ENCODE assay signal across 8 cellular contexts in the genomic region with DNA sequence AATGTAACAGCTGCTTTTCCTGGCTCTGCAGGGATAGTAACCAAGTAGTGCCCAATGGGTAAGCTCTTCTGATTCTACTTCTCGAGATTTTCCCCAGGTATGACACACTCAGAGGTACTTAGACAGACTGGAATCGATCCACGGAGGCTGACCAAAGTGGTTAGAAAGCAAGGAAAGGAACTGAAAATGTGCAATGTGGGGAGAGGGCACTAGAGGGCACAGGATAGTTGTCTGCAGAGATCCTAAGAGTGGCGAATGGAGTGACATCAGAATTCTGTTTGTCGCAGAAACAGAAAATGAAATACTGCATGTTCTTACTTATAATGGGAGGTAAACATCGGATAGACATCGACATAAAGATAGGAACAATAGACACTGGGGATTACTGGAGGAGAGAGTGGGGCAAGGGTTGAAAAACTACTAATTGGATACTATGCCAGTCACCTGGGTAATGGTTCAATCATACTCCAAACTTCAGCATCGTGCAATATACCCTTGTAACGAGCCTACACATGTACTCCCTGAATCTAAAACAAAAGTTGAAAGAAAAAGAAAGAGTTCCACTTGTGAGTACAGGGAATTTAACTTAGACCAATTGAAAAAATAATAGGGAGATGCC. TPM values are rescaled to one million over a fixed set of nuclear protein-coding genes. Genes with fewer than 3 reads are reported as not detected.
DNase-seq lines count a peak whose midpoint lies in the region; ATAC-seq and TF ChIP-seq lines count a peak whose summit lies in the region.

No MANE protein-coding gene starts in this region.

- H3K36me3 ChIP-seq in Caco-2 (ENCODE audit: control insufficient read depth, insufficient read depth, low read length), result no peaks in the 10 kb centered on the region

- no peak overlapping the region for H3K27ac Mint-ChIP-seq in Caco-2 (ENCODE audit: unreplicated experiment)

- no peaks in the 10 kb centered on the region for H3K36me3 Mint-ChIP-seq in Caco-2 (ENCODE audit: insufficient read depth, unreplicated experiment)

- no TSS peak for BruUV-seq in Caco-2 (replicated peaks; lab: Mats Ljungman, UMichigan)

- no peaks in the 10 kb centered on the region for H3K9me3 ChIP-seq in Caco-2

- peaks cover 7% of the 10 kb centered on the region for H3K4me1 Mint-ChIP-seq in Caco-2 (ENCODE audit: low read depth, unreplicated experiment)

- POLR2A ChIA-PET in Caco-2 (lab: Charles Lee), result no interaction called here

- H3K4me1 ChIP-seq in Caco-2, result peaks cover 5% of the 10 kb centered on the region; the same call in 1 of the 2 replicates

- peak; percentile 46 to 53 for TF ChIP-seq CTCF in Caco-2 (IDR thresholded peaks at IDR 0.05; ENCODE audit: insufficient read depth in 1 of 2, low read depth in 1 of 2, low read length in 1 of 2, severe bottlenecking in 1 of 2, unreplicated experiment in 1 of 2)

- no peak overlapping the region for H3K4me3 ChIP-seq in Caco-2 (ENCODE audit: low read depth, low read length)

- H3K4me3 Mint-ChIP-seq in Caco-2 (ENCODE audit: unreplicated experiment), result no peak overlapping the region

- CTCF ChIA-PET in Caco-2 (lab: Charles Lee), result interaction anchor here (1.8 kb wide), 1 partner anchor 44 kb away, joined by 10 read pairs; no protein-coding TSS in a partner anchor

- no peaks in the 10 kb centered on the region for H3K27me3 ChIP-seq in Caco-2 (replicated peaks; ENCODE audit: control insufficient read depth, insufficient read depth, low read length)

- intact Hi-C loops in Caco-2 (cut with micrococcal nuclease; ENCODE audit: unreplicated experiment), result loop anchor here (1.0 kb wide), 2 partner anchors 24 to 44 kb away; no protein-coding TSS in a partner anchor
- intact Hi-C loops in sciatic nerve (cut with DNase I), result no loop called here

- peak; percentile 51 for ATAC-seq in GM18858 (IDR thresholded peaks at IDR 0.05; ENCODE audit: unreplicated experiment)
- ATAC-seq in HG03432 (IDR thresholded peaks at IDR 0.05; ENCODE audit: unreplicated experiment), result peak; percentile 79
- ATAC-seq in sciatic nerve, result peak; percentile 28
- no peak for ATAC-seq in GM19397 (IDR thresholded peaks at IDR 0.05; ENCODE audit: unreplicated experiment)

- DNase-seq in Caco-2, result peak in 1 of 2 experiments; percentile 32
- DNase-seq in SHP77 (lab: John Stamatoyannopoulos, UW), result peak; percentile 17 to 23
- peak; percentile 41 for DNase-seq in fibroblast of peridontal ligament (ENCODE audit: extremely low read depth)
- no peak for DNase-seq in sciatic nerve (ENCODE audit: low spot score)
- no peak for DNase-seq in activated CD4-positive, CD25-positive, alpha-beta regulatory T cell (lab: John Stamatoyannopoulos, UW)

- H3K9me3 Mint-ChIP-seq in Caco-2 (ENCODE audit: unreplicated experiment), result no peaks in the 10 kb centered on the region

- H3K27me3 Mint-ChIP-seq in Caco-2 (ENCODE audit: insufficient read depth, unreplicated experiment), result peaks cover 2% of the 10 kb centered on the region

RNA-seq across cellular contexts. Expression of a gene that starts 23.3 kb away (rescaled TPM):
- total RNA-seq in Caco-2 (2022) (0.29 and 0.77 TPM in 2 replicates), sciatic nerve (21.6 TPM)

Comparison
In these comparisons a context has a peak if more than half of its experiments do, and no peak if none do; other contexts are left out.
1. DNase-seq: peak in SHP77 (2 of 2) and fibroblast of peridontal ligament (single experiment); none in sciatic nerve (single experiment) and activated CD4-positive, CD25-positive, alpha-beta regulatory T cell (0 of 4).
2. RNA of a gene that starts 23.3 kb away (total RNA-seq): 21.6 TPM in sciatic nerve (single experiment); 0.29 to 0.77 TPM in Caco-2; every median in the first group is over 10 times any median in the second.